ENCODE assay signal across 20 cellular contexts in genomic region chr9:129701549-129701948, GRCh38. TPM values are rescaled to one million over a fixed set of nuclear protein-coding genes. Genes with fewer than 3 reads are reported as not detected.
DNase-seq lines count a peak whose midpoint lies in the region; ATAC-seq, FAIRE-seq and TF ChIP-seq lines count a peak whose summit lies in the region.
"Had no signal": no experiment of that assay in that cellular context is flagged by ENCODE, and none has a peak within 500 bp of the region (broad histone marks: within the 10 kb centered on the region; RNA-seq: fewer than 3 reads in every experiment).

No MANE protein-coding gene starts in this region.

- H3K79me2 ChIP-seq in K562 (ENCODE audit: control insufficient read depth, insufficient read depth, low read length): no peaks in the 10 kb centered on the region

- H3K9me3 Mint-ChIP-seq in CD4-positive, alpha-beta T cell: no peaks in the 10 kb centered on the region
- H3K9me3 Mint-ChIP-seq: H9 had no signal

- no peak overlapping the region for H3K4me2 ChIP-seq in K562 (ENCODE audit: insufficient read depth, low read length)

- H3K4me3 Mint-ChIP-seq in CD4-positive, alpha-beta T cell: no peak overlapping the region
- H3K4me3 Mint-ChIP-seq: H9 had no signal

- no peaks in the 10 kb centered on the region for H3K9me1 ChIP-seq in K562 (ENCODE audit: control insufficient read depth, insufficient read depth, low read length)

- TF ChIP-seq RAD21 in K562 (CRISPR knock-in tag; conservative IDR thresholded peaks at IDR 0.05 in 1 of 2, IDR thresholded peaks at IDR 0.05 in 1 of 2): no peak

- DNase-seq in EH (ENCODE audit: low read depth): peak; percentile 61
- DNase-seq in K562 (ENCODE audit: extremely low read depth in 1 of 4, low spot score in 3 of 4): no peak
- peak; percentile 10 for DNase-seq in iris pigment epithelial cell (ENCODE audit: low read depth)
- DNase-seq in suprapubic skin (ENCODE audit: low spot score in 2 of 2): no peak
- no peak for DNase-seq in putamen (ENCODE audit: low spot score)
- no peak for DNase-seq in activated naive CD4-positive, alpha-beta T cell treated with anti-CD3 and anti-CD28 coated beads, Interleukin-2, amount 50 U/mL, for 16 hours
- no peak for DNase-seq in stimulated activated CD4-positive, alpha-beta T cell treated with anti-CD3 and anti-CD28 coated beads, Interleukin-4, amount 100 ng/mL, for 4 hours
- DNase-seq in CD4-positive, alpha-beta T cell: no peak
- DNase-seq: C1 segment of cervical spinal cord, H9, MM.1S, NCI-H1092, NCI-H1436 treated with DMSO at 0.1 percent for 48 hours, NCI-H2081 had no signal

- BruUV-seq in K562 (replicated peaks; lab: Mats Ljungman, UMichigan): no TSS peak

- no peak overlapping the region for H3K4me3 ChIP-seq in K562
- H3K4me3 ChIP-seq in suprapubic skin: no peak overlapping the region

- no peak for FAIRE-seq in K562 (lab: Jason Lieb, UNC)
- FAIRE-seq: A204.1, D721Med, GM12892, GM18507 had no signal

- 12% methylated on average over 5 of the region's 5 CpGs for WGBS in K562 (ENCODE audit: insufficient coverage, low coverage, missing lambda C conversion rate)
- 89% methylated on average over 5 of the region's 5 CpGs for WGBS in suprapubic skin

- POLR2A ChIA-PET in K562 (lab: Yijun Ruan, JAX): interaction anchor here (0.7 to 1.5 kb wide), 3 partner anchors 17 to 520 kb away, joined by 3 to 4 read pairs (median 3); no protein-coding TSS in a partner anchor
- POLR2A ChIA-PET in CD4-positive, alpha-beta T cell (lab: Charles Lee): no interaction called here

- TF ChIP-seq POLR2A in K562 (conservative IDR thresholded peaks at IDR 0.05) (no peak), suprapubic skin (IDR thresholded peaks at IDR 0.05) (no peak)

- ATAC-seq in K562: no peak
- ATAC-seq in CD4-positive, alpha-beta T cell (ENCODE audit: poor library complexity): no peak
- ATAC-seq: Panc1 had no signal

- H3K27ac ChIP-seq in K562 (ENCODE audit: extremely low read depth, low read depth, low read length) (no peak overlapping the region), suprapubic skin (peak overlapping the region; percentile 74)
- H3K27ac ChIP-seq in CD4-positive, alpha-beta T cell (ENCODE audit: low read depth, low read length): no peak overlapping the region

- H2AFZ ChIP-seq in K562 (ENCODE audit: low read depth, low read length): no peak overlapping the region

- intact Hi-C loops in K562 (cut with micrococcal nuclease): no loop called here
- intact Hi-C loops in CD4-positive, alpha-beta T cell (cut with DNase I, micrococcal nuclease): no loop called here

- TF ChIP-seq EP300 in K562 (IDR thresholded peaks at IDR 0.05; ENCODE audit: low read length) (no peak), suprapubic skin (IDR thresholded peaks at IDR 0.05) (no peak)

- H3K36me3 ChIP-seq in K562 (ENCODE audit: control insufficient read depth, insufficient read depth, low read length) (no peaks in the 10 kb centered on the region), suprapubic skin (no peaks in the 10 kb centered on the region)

- in situ Hi-C loops in K562 (cut with MboI): no loop called here

- H3K9ac ChIP-seq in K562 (ENCODE audit: insufficient read depth in 1 of 2, low read depth in 2 of 2, low read length in 2 of 2): no peak overlapping the region

- H3K27me3 Mint-ChIP-seq in CD4-positive, alpha-beta T cell: peaks cover 43% of the 10 kb centered on the region

- CTCF ChIA-PET in K562 (lab: Yijun Ruan, JAX; ENCODE audit: low intra/inter-chr PET ratio): no interaction called here
- CTCF ChIA-PET in CD4-positive, alpha-beta T cell (lab: Charles Lee): interaction anchor here (1.0 kb wide), 1 partner anchor 25 kb away, joined by 3 read pairs; no protein-coding TSS in a partner anchor

- no peak for TF ChIP-seq CTCF in K562 (IDR thresholded peaks at IDR 0.05 in 2 of 3, conservative IDR thresholded peaks at IDR 0.05 in 1 of 3; ENCODE audit: insufficient read depth in 2 of 3, low read depth in 1 of 3, low read length in 3 of 3)
- no peak for TF ChIP-seq CTCF in suprapubic skin (IDR thresholded peaks at IDR 0.05)
- no peak for TF ChIP-seq CTCF in CD4-positive, alpha-beta T cell (IDR thresholded peaks at IDR 0.05)

- H3K4me1 ChIP-seq in K562 (replicated peaks in 1 of 2; ENCODE audit: control insufficient read depth in 2 of 2, insufficient read depth in 2 of 2, low read length in 2 of 2): peaks cover 0 to 20% of the 10 kb centered on the region in 2 experiments; a peak in 2 of 5 replicates
- peaks cover 58% of the 10 kb centered on the region for H3K4me1 ChIP-seq in suprapubic skin

- no peaks in the 10 kb centered on the region for H3K36me3 Mint-ChIP-seq in CD4-positive, alpha-beta T cell (ENCODE audit: low read depth)

- H4K20me1 ChIP-seq in K562 (replicated peaks; ENCODE audit: control insufficient read depth, insufficient read depth, low read length): no peaks in the 10 kb centered on the region

- H3K27me3 ChIP-seq in K562 (ENCODE audit: control insufficient read depth in 2 of 2, insufficient read depth in 2 of 2, low read length in 2 of 2) (peaks cover 56 to 75% of the 10 kb centered on the region in 2 experiments), suprapubic skin (peaks cover 15% of the 10 kb centered on the region)
- peaks cover 27% of the 10 kb centered on the region for H3K27me3 ChIP-seq in CD4-positive, alpha-beta T cell (ENCODE audit: control insufficient read depth, insufficient read depth, low read length)

- H3K27ac Mint-ChIP-seq in CD4-positive, alpha-beta T cell: no peak overlapping the region

- H3K4me1 Mint-ChIP-seq in CD4-positive, alpha-beta T cell (ENCODE audit: low read depth): no peaks in the 10 kb centered on the region

- H3K9me3 ChIP-seq in K562 (replicated peaks; ENCODE audit: control insufficient read depth, insufficient read depth, low read depth, low read length): no peaks in the 10 kb centered on the region
- no peaks in the 10 kb centered on the region for H3K9me3 ChIP-seq in suprapubic skin
- no peaks in the 10 kb centered on the region for H3K9me3 ChIP-seq in CD4-positive, alpha-beta T cell (ENCODE audit: control insufficient read depth, low read length)

RNA-seq across cellular contexts. Expression of gene PRRX2, which starts 36.1 kb away (rescaled TPM):
- total RNA-seq in K562 (2011; cell fraction: chromatin; rRNA removed; ENCODE audit: low replicate concordance): not detected in 2 replicates
- not detected in 2 replicates for total RNA-seq in K562 (2011; cell fraction: nucleolus; rRNA removed)
- total RNA-seq in K562 (2011; cell fraction: nucleoplasm; rRNA removed): not detected in 2 replicates
- total RNA-seq in K562 (2014; rRNA removed): not detected in 2 replicates
- total RNA-seq in K562 (2014; rRNA removed; fragmentation: Illumina TruSeq; extraction: Trizol): not detected in 2 replicates
- total RNA-seq in K562 (2015; rRNA removed; fragmentation: Illumina TruSeq; extraction: Trizol): not detected in 2 replicates
- not detected in 2 replicates for total RNA-seq in K562 (2021)
- not detected in 2 replicates for polyA plus RNA-seq in K562 (2011; rRNA removed)
- 0.18 TPM in 1 of 2 replicates, not detected in the other for polyA plus RNA-seq in K562 (2011; cell fraction: cytosol; rRNA removed)
- 0.13 TPM in 1 of 2 replicates, not detected in the other for polyA plus RNA-seq in K562 (2011; cell fraction: nucleus; rRNA removed)
- not detected in 2 replicates for polyA plus RNA-seq in K562 (2012)
- polyA plus RNA-seq in K562 (2014; fragmentation: Illumina TruSeq; extraction: Trizol): not detected in 2 replicates
- polyA plus RNA-seq in K562 (2014; fragmentation: Nextera tagmentation; extraction: Ambion mirVana): not detected
- 0.21 TPM in 1 of 2 replicates, not detected in the other for polyA plus RNA-seq in K562 (2014; rRNA removed)
- polyA minus RNA-seq in K562 (2011; rRNA and poly(A)+ RNA removed): not detected in 2 replicates
- not detected in 2 replicates for polyA minus RNA-seq in K562 (2011; cell fraction: cytosol; rRNA and poly(A)+ RNA removed)
- not detected in 2 replicates for polyA minus RNA-seq in K562 (2011; cell fraction: nucleus; rRNA and poly(A)+ RNA removed)
- total RNA-seq in suprapubic skin: 10 to 100 TPM in 3 of 4 donors, 1 to 10 TPM in 1; 9.9 to 16.9 (median 14.0) TPM
- total RNA-seq in CD4-positive, alpha-beta T cell: not detected
- total RNA-seq: LHCN-M2 had no signal

RNA-seq across cellular contexts. Expression of gene PTGES, which starts 51.3 kb away (rescaled TPM):
- 0.28 TPM in 1 of 2 replicates, not detected in the other for total RNA-seq in K562 (2011; cell fraction: chromatin; rRNA removed; ENCODE audit: low replicate concordance)
- total RNA-seq in K562 (2011; cell fraction: nucleolus; rRNA removed): not detected in 2 replicates
- 0.22 TPM in 1 of 2 replicates, not detected in the other for total RNA-seq in K562 (2011; cell fraction: nucleoplasm; rRNA removed)
- total RNA-seq in K562 (2014; rRNA removed) (0.08 TPM in 1 of 2 replicates, not detected in the other), K562 (2014; rRNA removed; fragmentation: Illumina TruSeq; extraction: Trizol) (not detected in 2 replicates), K562 (2015; rRNA removed; fragmentation: Illumina TruSeq; extraction: Trizol) (not detected in 2 replicates), K562 (2021) (not detected in 2 replicates), suprapubic skin (10 to 100 TPM; 21.8 to 38.8 (median 24.0) TPM)
- polyA plus RNA-seq in K562 (2011; rRNA removed) (0.05 and 0.13 TPM in 2 replicates), K562 (2014; fragmentation: Illumina TruSeq; extraction: Trizol) (0.11 TPM in 1 of 2 replicates, not detected in the other), K562 (2014; fragmentation: Nextera tagmentation; extraction: Ambion mirVana) (not detected), K562 (2014; rRNA removed) (not detected in 2 replicates)
- polyA plus RNA-seq in K562 (2011; cell fraction: cytosol; rRNA removed): 0.21 and 0.25 TPM in 2 replicates
- 0.07 TPM in 1 of 2 replicates, not detected in the other for polyA plus RNA-seq in K562 (2011; cell fraction: nucleus; rRNA removed)
- polyA plus RNA-seq in K562 (2012): 0.10 and 0.30 TPM in 2 replicates
- 0.09 and 0.18 TPM in 2 replicates for polyA minus RNA-seq in K562 (2011; rRNA and poly(A)+ RNA removed)
- 0.76 and 1.2 TPM in 2 replicates for polyA minus RNA-seq in K562 (2011; cell fraction: cytosol; rRNA and poly(A)+ RNA removed)
- 0.33 and 0.40 TPM in 2 replicates for polyA minus RNA-seq in K562 (2011; cell fraction: nucleus; rRNA and poly(A)+ RNA removed)
- under 1 TPM; 0.25 to 0.38 TPM for total RNA-seq in CD4-positive, alpha-beta T cell

RNA-seq across cellular contexts. Expression of gene ASB6, which starts 59.6 kb away (rescaled TPM):
- 8.0 and 24.6 TPM in 2 replicates for total RNA-seq in K562 (2011; cell fraction: chromatin; rRNA removed; ENCODE audit: low replicate concordance)
- total RNA-seq in K562 (2011; cell fraction: nucleolus; rRNA removed): 20.2 and 20.4 TPM in 2 replicates
- 10.2 and 12.6 TPM in 2 replicates for total RNA-seq in K562 (2011; cell fraction: nucleoplasm; rRNA removed)
- 12.4 and 15.8 TPM in 2 replicates for total RNA-seq in K562 (2014; rRNA removed)
- 4.1 and 4.9 TPM in 2 replicates for total RNA-seq in K562 (2014; rRNA removed; fragmentation: Illumina TruSeq; extraction: Trizol)
- 8.6 TPM in 2 replicates for total RNA-seq in K562 (2015; rRNA removed; fragmentation: Illumina TruSeq; extraction: Trizol)
- total RNA-seq in K562 (2021): 17.1 and 17.3 TPM in 2 replicates
- polyA plus RNA-seq in K562 (2011; rRNA removed): 11.3 and 13.1 TPM in 2 replicates
- polyA plus RNA-seq in K562 (2011; cell fraction: cytosol; rRNA removed): 10.5 and 18.2 TPM in 2 replicates
- polyA plus RNA-seq in K562 (2011; cell fraction: nucleus; rRNA removed): 26.0 and 42.0 TPM in 2 replicates
- 11.4 and 12.4 TPM in 2 replicates for polyA plus RNA-seq in K562 (2012)
- polyA plus RNA-seq in K562 (2014; fragmentation: Illumina TruSeq; extraction: Trizol): 12.8 and 13.1 TPM in 2 replicates
- polyA plus RNA-seq in K562 (2014; fragmentation: Nextera tagmentation; extraction: Ambion mirVana): 1 to 10 TPM in 1 of 2 experiments, under 1 TPM in 1; 0.92 to 1.1 TPM
- 17.8 and 19.5 TPM in 2 replicates for polyA plus RNA-seq in K562 (2014; rRNA removed)
- 3.6 and 4.9 TPM in 2 replicates for polyA minus RNA-seq in K562 (2011; rRNA and poly(A)+ RNA removed)
- 5.0 and 6.1 TPM in 2 replicates for polyA minus RNA-seq in K562 (2011; cell fraction: cytosol; rRNA and poly(A)+ RNA removed)
- polyA minus RNA-seq in K562 (2011; cell fraction: nucleus; rRNA and poly(A)+ RNA removed): 7.3 and 9.0 TPM in 2 replicates
- 10 to 100 TPM; 25.6 to 41.5 (median 37.6) TPM for total RNA-seq in suprapubic skin
- 10 to 100 TPM; 28.5 to 29.3 TPM for total RNA-seq in CD4-positive, alpha-beta T cell

Comparison
In these comparisons a context has a peak if more than half of its experiments do, and no peak if none do; other contexts are left out.
1. DNase-seq: peak in EH (single experiment) and iris pigment epithelial cell (single experiment); none in K562 (0 of 4), suprapubic skin (0 of 2), putamen (single experiment), activated naive CD4-positive, alpha-beta T cell treated with anti-CD3 and anti-CD28 coated beads, Interleukin-2, amount 50 U/mL, for 16 hours (single experiment), stimulated activated CD4-positive, alpha-beta T cell treated with anti-CD3 and anti-CD28 coated beads, Interleukin-4, amount 100 ng/mL, for 4 hours (0 of 2) and CD4-positive, alpha-beta T cell (0 of 10).
2. RNA of gene PRRX2, which starts 36.1 kb away (total RNA-seq): 9.9 to 16.9 TPM in suprapubic skin; not detected in CD4-positive, alpha-beta T cell and not detected in K562; every median in the first group is over 10 times any median in the second.
3. RNA of gene PTGES, which starts 51.3 kb away (total RNA-seq): 21.8 to 38.8 TPM in suprapubic skin; 0.25 to 0.38 TPM in CD4-positive, alpha-beta T cell and 0.08 to 0.28 TPM in K562; every median in the first group is over 10 times any median in the second.